In genomic region chr20:36830791-36831691, GRCh38 we compare ENCODE assay signal across 9 cellular contexts. TPM values are rescaled to one million over a fixed set of nuclear protein-coding genes. Genes with fewer than 3 reads are reported as not detected.
DNase-seq lines count a peak whose midpoint lies in the region; ATAC-seq and TF ChIP-seq lines count a peak whose summit lies in the region.
"Had no signal": no experiment of that assay in that cellular context is flagged by ENCODE, and none has a peak within 500 bp of the region (broad histone marks: within the 10 kb centered on the region; RNA-seq: fewer than 3 reads in every experiment).

No MANE protein-coding gene starts in this region.

- peak overlapping the region in 1 of 2 experiments; percentile 40 for H3K4me3 ChIP-seq in mesenchymal stem cell (ENCODE audit: insufficient read depth in 1 of 2, low read depth in 1 of 2, low read length in 2 of 2)
- no peak overlapping the region for H3K4me3 ChIP-seq in uterus

- intact Hi-C loops in uterus (cut with DNase I; ENCODE audit: low total_unique reads): no loop called here

- H3K36me3 Mint-ChIP-seq in activated CD8-positive, alpha-beta memory T cell treated with anti-CD3 and anti-CD28 coated beads, Interleukin-2, amount 10 ng/mL, durations not matched to agents 7 days and 5 days: no peaks in the 10 kb centered on the region

- no peak overlapping the region for H2BK5ac ChIP-seq in mesenchymal stem cell (ENCODE audit: low read depth, low read length, poor library complexity, severe bottlenecking)

- H3K14ac ChIP-seq in mesenchymal stem cell (ENCODE audit: low read length in 2 of 2): peak overlapping the region in 1 of 2 experiments; percentile 28

- H3K9me3 ChIP-seq in mesenchymal stem cell (ENCODE audit: control insufficient read depth, low read length) (no peaks in the 10 kb centered on the region), uterus (no peaks in the 10 kb centered on the region)

- H3K27ac Mint-ChIP-seq in activated CD8-positive, alpha-beta memory T cell treated with anti-CD3 and anti-CD28 coated beads, Interleukin-2, amount 10 ng/mL, durations not matched to agents 7 days and 5 days: peak overlapping the region; percentile 42

- WGBS in mesenchymal stem cell: 91% methylated on average over 11 of the region's 11 CpGs

- H3K4me1 Mint-ChIP-seq in activated CD8-positive, alpha-beta memory T cell treated with anti-CD3 and anti-CD28 coated beads, Interleukin-2, amount 10 ng/mL, durations not matched to agents 7 days and 5 days: peaks cover 39% of the 10 kb centered on the region

- H3K4me1 ChIP-seq in mesenchymal stem cell (ENCODE audit: control insufficient read depth, insufficient read depth, low read depth, low read length): peaks cover 32% of the 10 kb centered on the region
- peaks cover 16 to 21% of the 10 kb centered on the region in 2 donors for H3K4me1 ChIP-seq in uterus

- DNase-seq in activated CD8-positive, alpha-beta memory T cell treated with anti-CD3 and anti-CD28 coated beads, Interleukin-2, amount 10 ng/mL, durations not matched to agents 7 days and 5 days: no peak
- no peak for DNase-seq in activated CD8-positive, alpha-beta memory T cell treated with anti-CD3 and anti-CD28 coated beads, Interleukin-2, amount 50 U/mL, for 4 hours
- DNase-seq in dermis blood vessel endothelial cell (peak; percentile 80), mesenchymal stem cell (no peak), uterus (peak; percentile 68 to 76), RKO (ENCODE audit: low spot score) (no peak)
- DNase-seq in activated T-cell treated with anti-CD3 and anti-CD28 coated beads, Interleukin-2, amount 50 U/mL, for 48 hours: no peak
- DNase-seq: ACHN had no signal

- H3K36me3 ChIP-seq in mesenchymal stem cell (ENCODE audit: control insufficient read depth in 1 of 2, insufficient read depth in 2 of 2, low read depth in 1 of 2, low read length in 2 of 2) (peaks cover 25 to 26% of the 10 kb centered on the region in 2 experiments), uterus (no peaks in the 10 kb centered on the region)

- ATAC-seq in activated CD8-positive, alpha-beta memory T cell treated with anti-CD3 and anti-CD28 coated beads, Interleukin-2, amount 10 ng/mL, durations not matched to agents 7 days and 5 days: no peak
- no peak for ATAC-seq in HG03378 (IDR thresholded peaks at IDR 0.05; ENCODE audit: unreplicated experiment)

- H2BK12ac ChIP-seq in mesenchymal stem cell (ENCODE audit: low read length in 2 of 2): peak overlapping the region in 1 of 2 experiments; percentile 70

- TF ChIP-seq POLR2A in uterus (IDR thresholded peaks at IDR 0.05): no peak

- no peak overlapping the region for H3K4me3 Mint-ChIP-seq in activated CD8-positive, alpha-beta memory T cell treated with anti-CD3 and anti-CD28 coated beads, Interleukin-2, amount 10 ng/mL, durations not matched to agents 7 days and 5 days

- peaks cover 35% of the 10 kb centered on the region for H3K79me1 ChIP-seq in mesenchymal stem cell (replicated peaks; ENCODE audit: low read length, poor library complexity, severe bottlenecking)

- CTCF ChIA-PET in activated CD8-positive, alpha-beta memory T cell treated with anti-CD3 and anti-CD28 coated beads, Interleukin-2, amount 10 ng/mL, durations not matched to agents 7 days and 5 days (lab: Charles Lee): interaction anchor here (0.6 to 2.1 kb wide), 4 partner anchors 9 to 57 kb away, joined by 3 to 9 read pairs (median 3); no protein-coding TSS in a partner anchor

- H2AFZ ChIP-seq in mesenchymal stem cell (ENCODE audit: low read depth, low read length): no peak overlapping the region

- H3K27me3 ChIP-seq in mesenchymal stem cell (ENCODE audit: control insufficient read depth in 1 of 2, insufficient read depth in 1 of 2, low read length in 2 of 2) (no peaks in the 10 kb centered on the region), uterus (no peaks in the 10 kb centered on the region)

- peak in 2 of 4 experiments; percentile 45 to 52 for TF ChIP-seq CTCF in uterus (IDR thresholded peaks at IDR 0.05)

- no peaks in the 10 kb centered on the region for H3K9me3 Mint-ChIP-seq in activated CD8-positive, alpha-beta memory T cell treated with anti-CD3 and anti-CD28 coated beads, Interleukin-2, amount 10 ng/mL, durations not matched to agents 7 days and 5 days (ENCODE audit: low read depth)

- H4K8ac ChIP-seq in mesenchymal stem cell (ENCODE audit: low read length): no peak overlapping the region

- no peak overlapping the region for H3K27ac ChIP-seq in mesenchymal stem cell (ENCODE audit: low read length, poor library complexity, severe bottlenecking)
- H3K27ac ChIP-seq in uterus: peak overlapping the region; percentile 86 to 88

- no peak overlapping the region for H3K4me2 ChIP-seq in mesenchymal stem cell (ENCODE audit: low read length, poor library complexity, severe bottlenecking)

- H4K91ac ChIP-seq in mesenchymal stem cell (ENCODE audit: low read length): no peak overlapping the region

- H3K9ac ChIP-seq in mesenchymal stem cell (ENCODE audit: low read length): peak overlapping the region; percentile 66

- H3K4ac ChIP-seq in mesenchymal stem cell (ENCODE audit: low read depth in 1 of 2, low read length in 2 of 2): no peak overlapping the region

- no peak overlapping the region for H2BK15ac ChIP-seq in mesenchymal stem cell (ENCODE audit: low read depth, poor library complexity, severe bottlenecking)

- H3K27me3 Mint-ChIP-seq in activated CD8-positive, alpha-beta memory T cell treated with anti-CD3 and anti-CD28 coated beads, Interleukin-2, amount 10 ng/mL, durations not matched to agents 7 days and 5 days: no peaks in the 10 kb centered on the region

- no peak overlapping the region for H3K18ac ChIP-seq in mesenchymal stem cell (ENCODE audit: low read depth in 1 of 2, low read length in 2 of 2)

- no peak overlapping the region for H3K23ac ChIP-seq in mesenchymal stem cell (ENCODE audit: low read length in 2 of 2)

- no peak overlapping the region for H2AK5ac ChIP-seq in mesenchymal stem cell (ENCODE audit: low read length, severe bottlenecking)

- no peak overlapping the region for H2BK120ac ChIP-seq in mesenchymal stem cell (ENCODE audit: low read depth, low read length)

RNA-seq across cellular contexts. Expression of gene TLDC2, which starts 44.9 kb away (rescaled TPM):
- total RNA-seq in activated CD8-positive, alpha-beta memory T cell treated with anti-CD3 and anti-CD28 coated beads, Interleukin-2, amount 10 ng/mL, durations not matched to agents 7 days and 5 days: not detected
- under 0.01 and 0.14 TPM in 2 replicates for total RNA-seq in dermis blood vessel endothelial cell
- not detected for polyA plus RNA-seq in mesenchymal stem cell (2013, experiment 1 of 2)
- polyA plus RNA-seq in mesenchymal stem cell (2013, experiment 2 of 2): not detected
- total RNA-seq in uterus: 1 to 10 TPM in 2 of 4 donors, not detected in 2; 1.0 TPM

RNA-seq across cellular contexts. Expression of gene DSN1, which starts 57.5 kb away (rescaled TPM):
- 10 to 100 TPM; 36.0 to 42.7 TPM for total RNA-seq in activated CD8-positive, alpha-beta memory T cell treated with anti-CD3 and anti-CD28 coated beads, Interleukin-2, amount 10 ng/mL, durations not matched to agents 7 days and 5 days
- 24.7 and 27.0 TPM in 2 replicates for total RNA-seq in dermis blood vessel endothelial cell
- 7.9 TPM for polyA plus RNA-seq in mesenchymal stem cell (2013, experiment 1 of 2)
- 8.4 TPM for polyA plus RNA-seq in mesenchymal stem cell (2013, experiment 2 of 2)
- total RNA-seq in uterus: 10 to 100 TPM in 1 of 4 donors, 1 to 10 TPM in 2, under 1 TPM in 1; 0.29 to 24.3 (median 3.2) TPM

Comparison
In these comparisons a context has a peak if more than half of its experiments do, and no peak if none do; other contexts are left out.
1. DNase-seq: peak in dermis blood vessel endothelial cell (single experiment) and uterus (2 of 2); none in activated CD8-positive, alpha-beta memory T cell treated with anti-CD3 and anti-CD28 coated beads, Interleukin-2, amount 10 ng/mL, durations not matched to agents 7 days and 5 days (single experiment), activated CD8-positive, alpha-beta memory T cell treated with anti-CD3 and anti-CD28 coated beads, Interleukin-2, amount 50 U/mL, for 4 hours (single experiment), mesenchymal stem cell (single experiment), RKO (single experiment) and activated T-cell treated with anti-CD3 and anti-CD28 coated beads, Interleukin-2, amount 50 U/mL, for 48 hours (0 of 2).